8 cellular contexts compared by ENCODE assay signal in the genomic region with DNA sequence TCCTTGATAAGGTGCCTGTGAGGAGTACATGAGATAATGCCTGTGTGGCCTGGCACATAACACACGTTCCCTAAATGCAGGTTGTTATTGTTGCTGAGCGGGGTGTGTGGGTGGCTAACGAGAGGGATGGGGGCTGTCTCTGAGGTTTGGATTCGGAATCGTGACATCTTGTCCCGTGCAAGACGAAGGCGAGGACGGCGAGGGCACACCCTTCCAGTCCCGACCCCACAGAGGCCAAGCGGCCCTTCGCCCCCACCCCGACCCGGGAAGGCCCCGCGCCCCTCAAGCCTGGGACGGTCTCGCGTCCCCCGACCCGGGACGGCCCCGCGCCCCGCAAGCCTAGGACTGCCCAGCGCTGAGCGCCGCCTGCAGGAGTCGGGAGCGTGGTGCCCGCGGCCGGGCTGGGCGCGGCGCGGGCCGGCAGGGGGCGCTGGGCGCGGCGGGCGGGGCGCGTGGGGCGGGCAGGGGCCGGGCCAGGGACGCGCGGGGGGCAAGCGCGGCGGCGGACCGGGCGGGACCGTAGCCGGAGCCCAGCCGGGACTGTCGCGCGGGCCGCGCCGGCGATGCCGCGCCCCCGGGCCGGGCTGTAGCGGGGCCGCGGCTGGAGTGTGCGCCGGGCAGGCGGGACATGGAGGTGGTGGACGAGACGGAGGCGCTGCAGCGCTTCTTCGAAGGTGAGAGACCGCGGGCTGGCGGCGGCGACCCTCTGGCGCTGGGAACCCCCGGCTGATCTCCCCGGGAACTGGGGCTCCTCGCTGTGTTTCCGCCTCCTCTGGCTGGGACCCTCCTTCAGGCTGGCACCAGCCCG. TPM values are rescaled to one million over a fixed set of nuclear protein-coding genes. Genes with fewer than 3 reads are reported as not detected.
A peak's percentile ranks its signal among the peaks of the same experiment; 100 is the strongest.
DNase-seq lines count a peak whose midpoint lies in the region; ATAC-seq and TF ChIP-seq lines count a peak whose summit lies in the region.

A gene (plus strand): TSS at position 520 of the 808 bp plus-strand sequence. CDS start 109 bp downstream, at position 629.

- DNase-seq in Panc1 (ENCODE audit: low read depth, low spot score), result no peak
- peak; percentile 57 for DNase-seq in activated gamma-delta T cell (lab: John Stamatoyannopoulos, UW)
- DNase-seq in foreskin keratinocyte, result no peak
- peak; percentile 99 for DNase-seq in osteoblast (ENCODE audit: insufficient read length, low spot score, missing footprints)
- peak; percentile 77 for DNase-seq in upper lobe of right lung
- DNase-seq in NCI-H524 (lab: John Stamatoyannopoulos, UW), result no peak

- peak within 1 kb of the TSS; percentile 74 for H2AFZ ChIP-seq in osteoblast (ENCODE audit: low read length)

- no peaks in the 10 kb centered on the region for H3K79me2 ChIP-seq in osteoblast (ENCODE audit: insufficient read depth, low read length)

- peak; percentile 99 for TF ChIP-seq CTCF in 22Rv1 (IDR thresholded peaks at IDR 0.05)
- TF ChIP-seq CTCF in Panc1 (IDR thresholded peaks at IDR 0.05), result peak; percentile 97
- peak; percentile 63 for TF ChIP-seq CTCF in foreskin keratinocyte (conservative IDR thresholded peaks at IDR 0.05)
- TF ChIP-seq CTCF in osteoblast (IDR thresholded peaks at IDR 0.05; ENCODE audit: extremely low read depth, low read depth, low read length), result peak; percentile 23
- peak; percentile 36 for TF ChIP-seq CTCF in upper lobe of right lung (IDR thresholded peaks at IDR 0.05)

- in situ Hi-C loops in Panc1 (cut with HindIII; ENCODE audit: low pct_unique_long_range_greater_than_20kb, low sequenced_read_pairs), result no loop called here

- CTCF ChIA-PET in Panc1 (lab: Charles Lee), result no interaction called here

- peak; percentile 41 for ATAC-seq in GM19023 (IDR thresholded peaks at IDR 0.05; ENCODE audit: unreplicated experiment)
- ATAC-seq in Panc1, result peak; percentile 90
- ATAC-seq in foreskin keratinocyte, result peak; percentile 75
- peak; percentile 72 for ATAC-seq in upper lobe of right lung

- no TSS peak for BruUV-seq in Panc1 (replicated peaks; lab: Mats Ljungman, UMichigan)

- H3K4me2 ChIP-seq in osteoblast (ENCODE audit: insufficient read depth, low read length), result peak within 1 kb of the TSS; percentile 80

- H3K27ac ChIP-seq in 22Rv1 (peak within 1 kb of the TSS; percentile 91), Panc1 (ENCODE audit: low read length) (peak within 1 kb of the TSS; percentile 44; the same call in 1 of the 2 replicates), foreskin keratinocyte (no peak within 1 kb of the TSS), osteoblast (ENCODE audit: low read depth, low read length) (no peak within 1 kb of the TSS), upper lobe of right lung (peak within 1 kb of the TSS; percentile 36)

- no peaks in the 10 kb centered on the region for H4K20me1 ChIP-seq in osteoblast (ENCODE audit: insufficient read depth, low read length)

- intact Hi-C loops in Panc1 (cut with micrococcal nuclease; ENCODE audit: unreplicated experiment) (loop anchor here (5.0 kb wide), 1 partner anchor 35 kb away; no protein-coding TSS in a partner anchor), upper lobe of right lung (cut with DNase I) (no loop called here)

- H3K4me1 ChIP-seq in Panc1 (ENCODE audit: control insufficient read depth, insufficient read depth, low read length) (peaks cover 5% of the 10 kb centered on the region), foreskin keratinocyte (no peaks in the 10 kb centered on the region), osteoblast (ENCODE audit: insufficient read depth, low read length) (peaks cover 17% of the 10 kb centered on the region), upper lobe of right lung (peaks cover 4% of the 10 kb centered on the region)

- H3K36me3 ChIP-seq in Panc1 (ENCODE audit: control insufficient read depth, insufficient read depth, low read length), result no peaks in the 10 kb centered on the region
- no peaks in the 10 kb centered on the region for H3K36me3 ChIP-seq in osteoblast (ENCODE audit: insufficient read depth, low read length)
- no peaks in the 10 kb centered on the region for H3K36me3 ChIP-seq in upper lobe of right lung

- POLR2A ChIA-PET in Panc1 (lab: Charles Lee), result no interaction called here

- peak within 1 kb of the TSS; percentile 44 to 58 for H3K4me3 ChIP-seq in Panc1 (ENCODE audit: low read depth in 2 of 2, low read length in 2 of 2)
- peak within 1 kb of the TSS; percentile 61 for H3K4me3 ChIP-seq in osteoblast (ENCODE audit: insufficient read depth, low read length)
- peak within 1 kb of the TSS; percentile 44 for H3K4me3 ChIP-seq in upper lobe of right lung

- H3K27me3 ChIP-seq in Panc1 (ENCODE audit: control insufficient read depth, insufficient read depth, low read length) (no peaks in the 10 kb centered on the region), foreskin keratinocyte (peaks cover 46% of the 10 kb centered on the region), osteoblast (ENCODE audit: insufficient read depth, low read length) (peaks cover 10% of the 10 kb centered on the region), upper lobe of right lung (no peaks in the 10 kb centered on the region)

- H3K9me3 ChIP-seq in Panc1 (ENCODE audit: control insufficient read depth, insufficient read depth, low read depth, low read length) (no peaks in the 10 kb centered on the region), osteoblast (ENCODE audit: low read depth, low read length) (no peaks in the 10 kb centered on the region), upper lobe of right lung (no peaks in the 10 kb centered on the region)

RNA-seq across cellular contexts. Expression of the gene that starts here (rescaled TPM):
- total RNA-seq in Panc1 (2021; ENCODE audit: unreplicated experiment) (2.8 TPM), foreskin keratinocyte (0.10 and 0.18 TPM in 2 replicates), osteoblast (0.29 and 0.36 TPM in 2 replicates), upper lobe of right lung (62.6 TPM)
- 3.7 TPM for polyA plus RNA-seq in Panc1 (2012; ENCODE audit: insufficient read length)
- polyA plus RNA-seq in foreskin keratinocyte, result 0.11 and 0.12 TPM in 2 replicates

Comparison
In these comparisons a context has a peak if more than half of its experiments do, and no peak if none do; other contexts are left out.
1. RNA of the gene that starts here (total RNA-seq): 62.6 TPM in upper lobe of right lung (single experiment); 2.8 TPM in Panc1 (single experiment), 0.29 to 0.36 TPM in osteoblast and 0.10 to 0.18 TPM in foreskin keratinocyte; every median in the first group is over 10 times any median in the second.
2. Peak in ATAC-seq in foreskin keratinocyte; RNA of the gene not detected or under 1 TPM.
3. Peak in DNase-seq, H3K4me3 ChIP-seq and H3K4me2 ChIP-seq in osteoblast; RNA of the gene not detected or under 1 TPM.
4. H3K27ac ChIP-seq: peak in 22Rv1 (single experiment), Panc1 (single experiment) and upper lobe of right lung (single experiment); none in foreskin keratinocyte (single experiment) and osteoblast (single experiment).
5. CTCF ChIP-seq: peak in every context shown above with its lines; median percentile 99 in 22Rv1; 97 in Panc1; 63 in foreskin keratinocyte; 36 in upper lobe of right lung; 23 in osteoblast.
6. DNase-seq: peak in activated gamma-delta T cell (single experiment) and upper lobe of right lung (single experiment); none in Panc1 (single experiment), foreskin keratinocyte (0 of 2) and NCI-H524 (0 of 2).
7. Peak in every context shown above with its lines, with median percentiles within 50 percentile points of each other: ATAC-seq and H3K4me3 ChIP-seq.